Comparison of ENCODE assay signal across 13 cellular contexts in the genomic region with DNA sequence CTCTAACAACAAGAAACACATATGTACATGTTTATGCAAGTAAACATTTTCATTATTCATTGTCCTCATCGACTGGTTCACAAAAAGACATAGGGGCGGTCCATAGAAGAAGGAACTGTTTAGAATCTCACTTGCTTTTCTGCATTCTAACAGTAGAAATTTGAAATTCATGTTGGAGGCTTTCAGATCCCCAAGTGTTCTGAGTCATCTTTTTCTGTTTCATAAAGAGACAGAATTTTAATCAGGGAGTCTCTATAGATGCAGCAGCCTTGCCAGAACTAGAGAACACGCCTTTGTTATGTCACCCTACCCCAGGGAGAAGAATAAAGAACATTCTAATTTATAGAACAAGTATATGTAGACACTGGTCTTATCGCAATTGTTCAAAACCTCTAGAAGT.
DNase-seq lines count a peak whose midpoint lies in the region; ATAC-seq and TF ChIP-seq lines count a peak whose summit lies in the region.
"Had no signal": no experiment of that assay in that cellular context is flagged by ENCODE, and none has a peak within 500 bp of the region (broad histone marks: within the 10 kb centered on the region; RNA-seq: fewer than 3 reads in every experiment).

No MANE protein-coding gene starts in this region.

- H3K9me3 Mint-ChIP-seq in brain, result peaks cover 11 to 30% (median 14%) of the 10 kb centered on the region in 5 experiments

- H3K27me3 ChIP-seq in neuron (ENCODE audit: insufficient read depth, low read length), result no peaks in the 10 kb centered on the region
- H3K27me3 ChIP-seq in body of pancreas, result no peaks in the 10 kb centered on the region

- no peaks in the 10 kb centered on the region for H3K36me3 ChIP-seq in neuron (ENCODE audit: insufficient read depth, low read length)
- no peaks in the 10 kb centered on the region for H3K36me3 ChIP-seq in body of pancreas (replicated peaks in 1 of 2; ENCODE audit: insufficient read depth in 1 of 2, low read depth in 2 of 2)

- no peak for TF ChIP-seq POLR2A in body of pancreas (IDR thresholded peaks at IDR 0.05)

- peak overlapping the region in 2 of 5 experiments; percentile 20 to 61 for H3K4me3 Mint-ChIP-seq in brain
- H3K4me3 Mint-ChIP-seq: CD14-positive monocyte; CD8-positive, alpha-beta T cell had no signal

- peaks cover 4% of the 10 kb centered on the region for H3K27me3 Mint-ChIP-seq in brain

- no peak for TF ChIP-seq CTCF in brain (conservative IDR thresholded peaks at IDR 0.05)
- TF ChIP-seq CTCF in body of pancreas (IDR thresholded peaks at IDR 0.05), result no peak

- H3K4me1 ChIP-seq in neuron (ENCODE audit: insufficient read depth, low read length), result peaks cover 18% of the 10 kb centered on the region
- H3K4me1 ChIP-seq in body of pancreas, result no peaks in the 10 kb centered on the region
- H3K4me1 ChIP-seq: A549, Caco-2 had no signal

- intact Hi-C loops in body of pancreas (cut with DNase I), result no loop called here

- WGBS in body of pancreas, 2 donors, result 58 to 60% methylated on average over 4 of the region's 4 CpGs

- H3K9me3 ChIP-seq in neuron (ENCODE audit: low read length), result no peaks in the 10 kb centered on the region
- no peaks in the 10 kb centered on the region for H3K9me3 ChIP-seq in body of pancreas
- H3K9me3 ChIP-seq: A549, Caco-2 had no signal

- H2AFZ ChIP-seq in neuron (ENCODE audit: low read depth, low read length), result peak overlapping the region; percentile 84

- ATAC-seq in body of pancreas, result no peak
- ATAC-seq: A549; CD8-positive, alpha-beta T cell; HCT116; K562 had no signal

- H3K4me1 Mint-ChIP-seq in brain, result peaks cover 12% of the 10 kb centered on the region
- H3K4me1 Mint-ChIP-seq: CD14-positive monocyte had no signal

- H3K27ac ChIP-seq in body of pancreas, result no peak overlapping the region
- H3K27ac ChIP-seq: A549 had no signal

- DNase-seq in NCI-H446 (lab: John Stamatoyannopoulos, UW), result peak; percentile 23 to 45
- no peak for DNase-seq in body of pancreas
- no peak for DNase-seq in AG20443 (ENCODE audit: low spot score)
- no peak for DNase-seq in stimulated activated CD4-positive, alpha-beta T cell treated with anti-CD3 and anti-CD28 coated beads, Interleukin-1b, Interleukin-23, amount 100 ng/mL, for 48 hours
- DNase-seq: Caco-2; CD8-positive, alpha-beta T cell; DMS53 had no signal

- no peaks in the 10 kb centered on the region for H3K36me3 Mint-ChIP-seq in brain
- H3K36me3 Mint-ChIP-seq: CD14-positive monocyte; CD8-positive, alpha-beta T cell had no signal

- peak overlapping the region; percentile 18 to 92 (median 80) for H3K27ac Mint-ChIP-seq in brain
- H3K27ac Mint-ChIP-seq: CD14-positive monocyte; CD8-positive, alpha-beta T cell had no signal

- no peak overlapping the region for H3K4me3 ChIP-seq in neuron (ENCODE audit: low read length)
- no peak overlapping the region for H3K4me3 ChIP-seq in body of pancreas
- H3K4me3 ChIP-seq: A549, K562 had no signal

Comparison
In these comparisons a context has a peak if more than half of its experiments do, and no peak if none do; other contexts are left out.
1. DNase-seq: peak in NCI-H446 (2 of 2); none in body of pancreas (0 of 4), AG20443 (single experiment) and stimulated activated CD4-positive, alpha-beta T cell treated with anti-CD3 and anti-CD28 coated beads, Interleukin-1b, Interleukin-23, amount 100 ng/mL, for 48 hours (single experiment).